Comparison of ENCODE assay signal across 8 cellular contexts in the genomic region with DNA sequence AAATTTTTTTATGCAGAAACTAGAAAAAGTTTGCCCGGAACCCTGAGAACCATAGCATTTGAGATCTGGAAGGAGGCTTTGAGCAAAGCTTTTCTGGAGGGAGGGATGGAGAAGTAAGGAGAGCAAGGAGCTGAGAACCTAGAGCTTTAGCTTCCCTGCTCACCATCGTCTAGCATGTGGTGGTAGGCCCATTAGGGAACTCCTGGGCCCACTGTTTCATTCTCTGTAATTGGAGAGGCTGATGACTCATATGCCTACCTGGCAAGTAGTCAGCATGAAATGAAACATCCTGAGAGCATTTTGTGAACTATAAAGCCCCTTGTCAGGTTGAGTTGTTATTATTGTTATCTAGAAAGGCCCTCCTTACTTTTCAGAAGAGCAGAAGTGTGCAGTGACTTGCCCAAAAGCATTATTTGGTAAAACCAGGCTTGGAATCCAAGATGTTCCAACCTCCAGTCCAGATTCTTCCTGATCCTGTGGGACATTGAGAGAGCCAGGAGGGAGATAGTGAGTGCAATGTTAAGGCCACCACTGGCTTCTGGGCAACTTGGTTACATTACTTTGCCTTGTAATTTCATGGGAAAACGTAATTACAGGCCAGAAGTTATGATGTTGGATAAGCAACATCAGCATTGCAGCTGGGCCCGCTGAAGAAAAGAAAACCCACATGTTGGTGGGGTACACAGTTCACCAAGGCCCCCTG.
DNase-seq lines count a peak whose midpoint lies in the region; ATAC-seq and TF ChIP-seq lines count a peak whose summit lies in the region.

No MANE protein-coding gene starts in this region.

- TF ChIP-seq CTCF in mucosa of descending colon (IDR thresholded peaks at IDR 0.05) = no peak

- ATAC-seq in HG03045 (IDR thresholded peaks at IDR 0.05; ENCODE audit: unreplicated experiment) (peak; percentile 73), mucosa of descending colon (no peak)
- ATAC-seq in stimulated activated naive B cell treated with anti-CD40 and anti-IgM and Interleukin-4, amounts not matched to agents 10 μg/mL and 1 μg/mL and 100 μg/mL, for 72 hours (replicated peaks) = peak; percentile 75 to 88

- H3K36me3 Mint-ChIP-seq in activated naive CD4-positive, alpha-beta T cell treated with anti-CD3 and anti-CD28 coated beads for 36 hours (ENCODE audit: low read depth) = no peaks in the 10 kb centered on the region
- H3K36me3 Mint-ChIP-seq in activated naive CD4-positive, alpha-beta T cell treated with anti-CD3 and anti-CD28 coated beads, Interleukin-2, amount 10 ng/mL, durations not matched to agents 7 days and 5 days = no peaks in the 10 kb centered on the region
- no peaks in the 10 kb centered on the region for H3K36me3 Mint-ChIP-seq in stimulated activated naive B cell treated with anti-CD40 and anti-IgM and Interleukin-4, amounts not matched to agents 10 μg/mL and 1 μg/mL and 100 μg/mL, for 72 hours

- no peak overlapping the region for H3K27ac Mint-ChIP-seq in activated naive CD4-positive, alpha-beta T cell treated with anti-CD3 and anti-CD28 coated beads for 36 hours
- no peak overlapping the region for H3K27ac Mint-ChIP-seq in activated naive CD4-positive, alpha-beta T cell treated with anti-CD3 and anti-CD28 coated beads, Interleukin-2, amount 10 ng/mL, durations not matched to agents 7 days and 5 days
- no peak overlapping the region for H3K27ac Mint-ChIP-seq in stimulated activated naive B cell treated with anti-CD40 and anti-IgM and Interleukin-4, amounts not matched to agents 10 μg/mL and 1 μg/mL and 100 μg/mL, for 72 hours

- no peaks in the 10 kb centered on the region for H3K4me1 Mint-ChIP-seq in activated naive CD4-positive, alpha-beta T cell treated with anti-CD3 and anti-CD28 coated beads for 36 hours (ENCODE audit: low read depth)
- H3K4me1 Mint-ChIP-seq in activated naive CD4-positive, alpha-beta T cell treated with anti-CD3 and anti-CD28 coated beads, Interleukin-2, amount 10 ng/mL, durations not matched to agents 7 days and 5 days = no peaks in the 10 kb centered on the region
- H3K4me1 Mint-ChIP-seq in stimulated activated naive B cell treated with anti-CD40 and anti-IgM and Interleukin-4, amounts not matched to agents 10 μg/mL and 1 μg/mL and 100 μg/mL, for 72 hours = no peaks in the 10 kb centered on the region

- H3K27me3 Mint-ChIP-seq in activated naive CD4-positive, alpha-beta T cell treated with anti-CD3 and anti-CD28 coated beads for 36 hours (ENCODE audit: low read depth) = peaks cover 6% of the 10 kb centered on the region
- H3K27me3 Mint-ChIP-seq in activated naive CD4-positive, alpha-beta T cell treated with anti-CD3 and anti-CD28 coated beads, Interleukin-2, amount 10 ng/mL, durations not matched to agents 7 days and 5 days = peaks cover 9% of the 10 kb centered on the region
- no peaks in the 10 kb centered on the region for H3K27me3 Mint-ChIP-seq in stimulated activated naive B cell treated with anti-CD40 and anti-IgM and Interleukin-4, amounts not matched to agents 10 μg/mL and 1 μg/mL and 100 μg/mL, for 72 hours

- H3K9me3 ChIP-seq in mucosa of descending colon = no peaks in the 10 kb centered on the region

- CTCF ChIA-PET in activated naive CD4-positive, alpha-beta T cell treated with anti-CD3 and anti-CD28 coated beads for 36 hours (lab: Charles Lee) = no interaction called here
- CTCF ChIA-PET in activated naive CD4-positive, alpha-beta T cell treated with anti-CD3 and anti-CD28 coated beads, Interleukin-2, amount 10 ng/mL, durations not matched to agents 7 days and 5 days (lab: Charles Lee) = no interaction called here

- no peaks in the 10 kb centered on the region for H3K9me3 Mint-ChIP-seq in activated naive CD4-positive, alpha-beta T cell treated with anti-CD3 and anti-CD28 coated beads for 36 hours
- no peaks in the 10 kb centered on the region for H3K9me3 Mint-ChIP-seq in activated naive CD4-positive, alpha-beta T cell treated with anti-CD3 and anti-CD28 coated beads, Interleukin-2, amount 10 ng/mL, durations not matched to agents 7 days and 5 days
- no peaks in the 10 kb centered on the region for H3K9me3 Mint-ChIP-seq in stimulated activated naive B cell treated with anti-CD40 and anti-IgM and Interleukin-4, amounts not matched to agents 10 μg/mL and 1 μg/mL and 100 μg/mL, for 72 hours

- H3K36me3 ChIP-seq in mucosa of descending colon (ENCODE audit: low read depth) = no peaks in the 10 kb centered on the region

- H3K4me1 ChIP-seq in mucosa of descending colon (ENCODE audit: low read depth) = no peaks in the 10 kb centered on the region

- H3K4me3 ChIP-seq in mucosa of descending colon = no peak overlapping the region

- DNase-seq in activated naive CD4-positive, alpha-beta T cell treated with anti-CD3 and anti-CD28 coated beads for 36 hours = peak; percentile 20
- DNase-seq in activated naive CD4-positive, alpha-beta T cell treated with anti-CD3 and anti-CD28 coated beads, Interleukin-2, amount 10 ng/mL, durations not matched to agents 7 days and 5 days = no peak
- peak; percentile 86 for DNase-seq in astrocyte of the hippocampus (ENCODE audit: low read depth, low spot score)
- no peak for DNase-seq in stimulated activated naive B cell treated with anti-CD40 and anti-IgM and Interleukin-4, amounts not matched to agents 10 μg/mL and 1 μg/mL and 100 μg/mL, for 72 hours
- no peak for DNase-seq in middle frontal gyrus (ENCODE audit: extremely low spot score, low spot score)
- DNase-seq in mucosa of descending colon = no peak
- no peak for DNase-seq in activated gamma-delta T cell treated with Interleukin-2 at 50 U/mL for 16 hours

- no peak overlapping the region for H3K4me3 Mint-ChIP-seq in activated naive CD4-positive, alpha-beta T cell treated with anti-CD3 and anti-CD28 coated beads for 36 hours
- no peak overlapping the region for H3K4me3 Mint-ChIP-seq in activated naive CD4-positive, alpha-beta T cell treated with anti-CD3 and anti-CD28 coated beads, Interleukin-2, amount 10 ng/mL, durations not matched to agents 7 days and 5 days
- no peak overlapping the region for H3K4me3 Mint-ChIP-seq in stimulated activated naive B cell treated with anti-CD40 and anti-IgM and Interleukin-4, amounts not matched to agents 10 μg/mL and 1 μg/mL and 100 μg/mL, for 72 hours

- intact Hi-C loops in activated naive CD4-positive, alpha-beta T cell treated with anti-CD3 and anti-CD28 coated beads for 36 hours (cut with micrococcal nuclease) = no loop called here
- intact Hi-C loops in mucosa of descending colon (cut with DNase I, micrococcal nuclease) = no loop called here

Comparison
In these comparisons a context has a peak if more than half of its experiments do, and no peak if none do; other contexts are left out.
1. DNase-seq: peak in activated naive CD4-positive, alpha-beta T cell treated with anti-CD3 and anti-CD28 coated beads for 36 hours (single experiment) and astrocyte of the hippocampus (single experiment); none in activated naive CD4-positive, alpha-beta T cell treated with anti-CD3 and anti-CD28 coated beads, Interleukin-2, amount 10 ng/mL, durations not matched to agents 7 days and 5 days (single experiment), stimulated activated naive B cell treated with anti-CD40 and anti-IgM and Interleukin-4, amounts not matched to agents 10 μg/mL and 1 μg/mL and 100 μg/mL, for 72 hours (single experiment), middle frontal gyrus (single experiment), mucosa of descending colon (0 of 3) and activated gamma-delta T cell treated with Interleukin-2 at 50 U/mL for 16 hours (single experiment).